8 cellular contexts compared by ENCODE assay signal in the genomic region with DNA sequence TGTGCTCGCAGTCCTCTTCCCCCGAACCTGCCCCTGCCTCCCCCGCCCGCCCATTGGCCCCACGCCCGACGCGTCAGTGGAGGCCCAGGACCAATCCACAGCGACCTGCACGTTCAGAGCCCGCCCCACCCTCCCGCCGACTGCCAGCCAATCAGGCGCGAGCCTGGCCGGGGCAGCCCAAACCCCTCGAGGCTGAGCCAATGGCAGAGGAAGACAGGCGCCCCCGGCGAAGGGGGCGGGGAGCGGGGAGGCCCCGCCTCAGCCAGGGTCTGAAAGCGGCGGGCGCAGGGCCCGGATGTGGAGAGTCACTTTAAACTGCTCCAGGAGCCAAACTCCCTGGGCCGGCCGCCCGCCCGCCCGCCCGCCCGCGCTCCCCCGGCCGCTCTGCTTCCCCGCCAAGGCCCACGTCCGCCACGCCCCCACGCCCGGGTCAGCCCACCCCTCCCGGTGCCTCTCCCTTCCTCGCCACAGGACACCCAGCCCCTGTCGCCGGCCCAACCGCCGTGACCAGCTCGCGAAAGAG. TPM values are rescaled to one million over a fixed set of nuclear protein-coding genes. Genes with fewer than 3 reads are reported as not detected.
DNase-seq lines count a peak whose midpoint lies in the region; ATAC-seq and TF ChIP-seq lines count a peak whose summit lies in the region.

No MANE protein-coding gene starts in this region.

- H3K27me3 ChIP-seq in PC-9 (ENCODE audit: insufficient read depth, low read depth) = no peaks in the 10 kb centered on the region
- no peaks in the 10 kb centered on the region for H3K27me3 ChIP-seq in esophagus squamous epithelium
- no peaks in the 10 kb centered on the region for H3K27me3 ChIP-seq in muscle layer of duodenum (ENCODE audit: low read depth, low read length)

- H3K36me3 ChIP-seq in PC-9 (ENCODE audit: low read depth) = 0 out of 2 replicates have a peak, but pooled peaks cover 4% of the 10 kb centered on the region
- peaks cover 0 to 13% (median 0%) of the 10 kb centered on the region in 3 donors for H3K36me3 ChIP-seq in esophagus squamous epithelium
- no peaks in the 10 kb centered on the region for H3K36me3 ChIP-seq in muscle layer of duodenum (ENCODE audit: control insufficient read depth in 1 of 2, insufficient read depth in 2 of 2, low read length in 2 of 2)

- TF ChIP-seq CTCF in PC-9 (conservative IDR thresholded peaks at IDR 0.05) = no peak
- TF ChIP-seq CTCF in esophagus squamous epithelium (IDR thresholded peaks at IDR 0.05) = no peak

- peak overlapping the region; percentile 91 for H2AFZ ChIP-seq in PC-9

- H3K4me3 ChIP-seq in PC-9 = peak overlapping the region; percentile 98
- H3K4me3 ChIP-seq in esophagus squamous epithelium = peak overlapping the region; percentile 81 to 100 (median 92)
- H3K4me3 ChIP-seq in muscle layer of duodenum (ENCODE audit: low read depth in 1 of 2, low read length in 2 of 2) = peak overlapping the region; percentile 46 to 97

- H3K4me1 ChIP-seq in PC-9 (replicated peaks; ENCODE audit: insufficient read depth) = peaks cover 17% of the 10 kb centered on the region
- H3K4me1 ChIP-seq in esophagus squamous epithelium = peaks cover 0 to 26% (median 9%) of the 10 kb centered on the region in 3 donors
- peaks cover 3 to 7% of the 10 kb centered on the region in 2 donors for H3K4me1 ChIP-seq in muscle layer of duodenum (ENCODE audit: control insufficient read depth in 1 of 2, insufficient read depth in 2 of 2, low read length in 2 of 2)

- peak overlapping the region; percentile 39 for H3K4me2 ChIP-seq in PC-9

- intact Hi-C loops in PC-9 (cut with micrococcal nuclease; ENCODE audit: unreplicated experiment) (loop anchor here (2.0 to 5.0 kb wide), 2 partner anchors 169 to 280 kb away; partner anchors contain the start of gene POLR2D), esophagus squamous epithelium (cut with DNase I) (no loop called here)

- H3K9me2 ChIP-seq in PC-9 (ENCODE audit: insufficient read depth) = no peaks in the 10 kb centered on the region

- 0% methylated on average over 4 of the region's 51 CpGs; no CpG with 5 or more reads in 1 of the 2 donors for WGBS in esophagus squamous epithelium, 2 donors

- no TSS peak for BruUV-seq in PC-9 (replicated peaks; lab: Mats Ljungman, UMichigan)

- POLR2A ChIA-PET in PC-9 (lab: Charles Lee; ENCODE audit: unreplicated experiment) = interaction anchor here (0.7 kb wide), 1 partner anchor 562 kb away, joined by 5 read pairs; no protein-coding TSS in a partner anchor

- DNase-seq in DMS153 treated with DMSO at 0.1 percent for 48 hours (lab: John Stamatoyannopoulos, UW; ENCODE audit: unreplicated experiment) (peak; percentile 89), KG1 (lab: John Stamatoyannopoulos, UW) (peak; percentile 94), PC-9 (peak; percentile 98 to 99), esophagus squamous epithelium (lab: John Stamatoyannopoulos, UW) (peak; percentile 89)
- peak; percentile 99 for DNase-seq in activated T-cell treated with anti-CD3 and anti-CD28 coated beads, Interleukin-2, amount 50 U/mL, for 48 hours
- DNase-seq in stimulated activated CD8-positive, alpha-beta memory T cell treated with anti-CD3 and anti-CD28 coated beads, Interleukin-7, amount 100 ng/mL, for 1 hour (ENCODE audit: low read depth in 2 of 2) = peak; percentile 97

- CTCF ChIA-PET in PC-9 (lab: Charles Lee) = no interaction called here

- ATAC-seq in GM21786 (IDR thresholded peaks at IDR 0.05; ENCODE audit: unreplicated experiment) = peak; percentile 80

- TF ChIP-seq POLR2A in esophagus squamous epithelium (IDR thresholded peaks at IDR 0.05) = no peak

- H3K9me3 ChIP-seq in PC-9 (ENCODE audit: insufficient read depth, low read depth) (peaks cover 1% of the 10 kb centered on the region; the same call in 1 of the 2 replicates), esophagus squamous epithelium (peaks cover 0 to 6% (median 0%) of the 10 kb centered on the region in 3 donors), muscle layer of duodenum (ENCODE audit: control insufficient read depth in 1 of 2, low read length in 2 of 2) (no peaks in the 10 kb centered on the region)

- H3F3A ChIP-seq in PC-9 (ENCODE audit: insufficient read depth, low read depth) = peaks cover 18% of the 10 kb centered on the region

- H3K27ac ChIP-seq in PC-9 (peak overlapping the region; percentile 28; the same call in 1 of the 2 replicates), esophagus squamous epithelium (peak overlapping the region; percentile 96 to 100 (median 98)), muscle layer of duodenum (ENCODE audit: low read length) (no peak overlapping the region)

- H4K20me1 ChIP-seq in PC-9 (ENCODE audit: insufficient read depth) = peaks cover 20% of the 10 kb centered on the region

- H3K79me2 ChIP-seq in PC-9 (ENCODE audit: low read depth) = peaks cover 43% of the 10 kb centered on the region

RNA-seq across cellular contexts. Expression of gene SAP130, which starts 0.5 kb away (rescaled TPM):
- total RNA-seq in PC-9 (2021) (27.2 and 33.9 TPM in 2 replicates), esophagus squamous epithelium (10 to 100 TPM in 1 of 4 donors, 1 to 10 TPM in 3; 5.9 to 12.7 (median 8.0) TPM)
